1 cellular context compared by ENCODE assay signal in the genomic region with DNA sequence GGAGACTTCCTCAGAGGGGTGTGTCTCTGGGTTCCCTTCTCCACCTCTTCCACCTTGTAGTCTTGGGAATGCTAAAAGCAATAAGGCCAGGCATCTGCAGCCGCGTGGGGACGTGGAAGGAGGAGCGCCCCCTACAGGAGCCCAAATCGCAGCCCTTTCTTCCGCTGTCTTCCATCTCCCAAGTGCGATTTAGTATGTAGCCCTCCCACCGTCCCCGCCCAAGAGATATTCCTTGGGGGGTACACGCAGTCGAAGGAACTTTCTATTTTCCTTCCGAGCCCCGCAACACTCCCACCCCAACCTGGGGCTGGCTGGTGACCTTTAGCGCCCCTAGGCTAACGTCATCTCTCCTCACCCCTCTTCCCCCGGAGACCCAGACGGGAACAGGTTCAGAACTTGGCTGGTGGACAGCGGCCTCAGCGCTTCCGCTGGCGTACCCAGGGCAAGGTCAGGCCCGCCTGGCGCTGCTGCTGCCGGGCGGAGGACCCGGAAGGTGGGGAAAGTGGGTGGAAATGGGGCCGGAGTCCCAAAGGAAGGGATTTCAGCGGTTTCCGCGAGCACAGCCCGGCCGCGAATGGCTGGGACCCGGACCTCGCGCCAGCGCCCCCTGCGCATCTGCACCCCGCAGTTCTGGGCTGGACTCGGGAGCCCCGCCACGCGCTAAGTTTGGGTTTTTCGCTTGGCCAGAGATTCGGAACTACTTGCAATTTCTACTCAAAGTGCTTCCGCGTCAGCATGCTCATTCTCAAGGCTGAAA.
TF ChIP-seq lines count a peak whose summit lies in the region.

No MANE protein-coding gene starts in this region.

TF ChIP-seq in HepG2, 621 proteins besides CTCF, POLR2A, EP300 and RAD21 (continued from another document and continues in another):
- TF ChIP-seq, protein P1, sequence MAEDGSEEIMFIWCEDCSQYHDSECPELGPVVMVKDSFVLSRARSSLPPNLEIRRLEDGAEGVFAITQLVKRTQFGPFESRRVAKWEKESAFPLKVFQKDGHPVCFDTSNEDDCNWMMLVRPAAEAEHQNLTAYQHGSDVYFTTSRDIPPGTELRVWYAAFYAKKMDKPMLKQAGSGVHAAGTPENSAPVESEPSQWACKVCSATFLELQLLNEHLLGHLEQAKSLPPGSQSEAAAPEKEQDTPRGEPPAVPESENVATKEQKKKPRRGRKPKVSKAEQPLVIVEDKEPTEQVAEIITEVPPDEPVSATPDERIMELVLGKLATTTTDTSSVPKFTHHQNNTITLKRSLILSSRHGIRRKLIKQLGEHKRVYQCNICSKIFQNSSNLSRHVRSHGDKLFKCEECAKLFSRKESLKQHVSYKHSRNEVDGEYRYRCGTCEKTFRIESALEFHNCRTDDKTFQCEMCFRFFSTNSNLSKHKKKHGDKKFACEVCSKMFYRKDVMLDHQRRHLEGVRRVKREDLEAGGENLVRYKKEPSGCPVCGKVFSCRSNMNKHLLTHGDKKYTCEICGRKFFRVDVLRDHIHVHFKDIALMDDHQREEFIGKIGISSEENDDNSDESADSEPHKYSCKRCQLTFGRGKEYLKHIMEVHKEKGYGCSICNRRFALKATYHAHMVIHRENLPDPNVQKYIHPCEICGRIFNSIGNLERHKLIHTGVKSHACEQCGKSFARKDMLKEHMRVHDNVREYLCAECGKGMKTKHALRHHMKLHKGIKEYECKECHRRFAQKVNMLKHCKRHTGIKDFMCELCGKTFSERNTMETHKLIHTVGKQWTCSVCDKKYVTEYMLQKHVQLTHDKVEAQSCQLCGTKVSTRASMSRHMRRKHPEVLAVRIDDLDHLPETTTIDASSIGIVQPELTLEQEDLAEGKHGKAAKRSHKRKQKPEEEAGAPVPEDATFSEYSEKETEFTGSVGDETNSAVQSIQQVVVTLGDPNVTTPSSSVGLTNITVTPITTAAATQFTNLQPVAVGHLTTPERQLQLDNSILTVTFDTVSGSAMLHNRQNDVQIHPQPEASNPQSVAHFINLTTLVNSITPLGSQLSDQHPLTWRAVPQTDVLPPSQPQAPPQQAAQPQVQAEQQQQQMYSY (CRISPR knock-in tag; IDR thresholded peaks at IDR 0.05): peak; percentile 66; the same call in 1 of the 2 replicates
- TF ChIP-seq FOSL1 (CRISPR knock-in tag; IDR thresholded peaks at IDR 0.05; ENCODE audit: borderline replicate concordance): peak; percentile 50; the same call in 1 of the 2 replicates
- TF ChIP-seq, protein P2, sequence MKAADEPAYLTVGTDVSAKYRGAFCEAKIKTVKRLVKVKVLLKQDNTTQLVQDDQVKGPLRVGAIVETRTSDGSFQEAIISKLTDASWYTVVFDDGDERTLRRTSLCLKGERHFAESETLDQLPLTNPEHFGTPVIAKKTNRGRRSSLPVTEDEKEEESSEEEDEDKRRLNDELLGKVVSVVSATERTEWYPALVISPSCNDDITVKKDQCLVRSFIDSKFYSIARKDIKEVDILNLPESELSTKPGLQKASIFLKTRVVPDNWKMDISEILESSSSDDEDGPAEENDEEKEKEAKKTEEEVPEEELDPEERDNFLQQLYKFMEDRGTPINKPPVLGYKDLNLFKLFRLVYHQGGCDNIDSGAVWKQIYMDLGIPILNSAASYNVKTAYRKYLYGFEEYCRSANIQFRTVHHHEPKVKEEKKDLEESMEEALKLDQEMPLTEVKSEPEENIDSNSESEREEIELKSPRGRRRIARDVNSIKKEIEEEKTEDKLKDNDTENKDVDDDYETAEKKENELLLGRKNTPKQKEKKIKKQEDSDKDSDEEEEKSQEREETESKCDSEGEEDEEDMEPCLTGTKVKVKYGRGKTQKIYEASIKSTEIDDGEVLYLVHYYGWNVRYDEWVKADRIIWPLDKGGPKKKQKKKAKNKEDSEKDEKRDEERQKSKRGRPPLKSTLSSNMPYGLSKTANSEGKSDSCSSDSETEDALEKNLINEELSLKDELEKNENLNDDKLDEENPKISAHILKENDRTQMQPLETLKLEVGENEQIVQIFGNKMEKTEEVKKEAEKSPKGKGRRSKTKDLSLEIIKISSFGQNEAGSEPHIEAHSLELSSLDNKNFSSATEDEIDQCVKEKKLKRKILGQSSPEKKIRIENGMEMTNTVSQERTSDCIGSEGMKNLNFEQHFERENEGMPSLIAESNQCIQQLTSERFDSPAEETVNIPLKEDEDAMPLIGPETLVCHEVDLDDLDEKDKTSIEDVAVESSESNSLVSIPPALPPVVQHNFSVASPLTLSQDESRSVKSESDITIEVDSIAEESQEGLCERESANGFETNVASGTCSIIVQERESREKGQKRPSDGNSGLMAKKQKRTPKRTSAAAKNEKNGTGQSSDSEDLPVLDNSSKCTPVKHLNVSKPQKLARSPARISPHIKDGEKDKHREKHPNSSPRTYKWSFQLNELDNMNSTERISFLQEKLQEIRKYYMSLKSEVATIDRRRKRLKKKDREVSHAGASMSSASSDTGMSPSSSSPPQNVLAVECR (CRISPR knock-in tag; IDR thresholded peaks at IDR 0.05; ENCODE audit: borderline replicate concordance): peak; percentile 72; the same call in 1 of the 2 replicates
- TF ChIP-seq, protein P3, sequence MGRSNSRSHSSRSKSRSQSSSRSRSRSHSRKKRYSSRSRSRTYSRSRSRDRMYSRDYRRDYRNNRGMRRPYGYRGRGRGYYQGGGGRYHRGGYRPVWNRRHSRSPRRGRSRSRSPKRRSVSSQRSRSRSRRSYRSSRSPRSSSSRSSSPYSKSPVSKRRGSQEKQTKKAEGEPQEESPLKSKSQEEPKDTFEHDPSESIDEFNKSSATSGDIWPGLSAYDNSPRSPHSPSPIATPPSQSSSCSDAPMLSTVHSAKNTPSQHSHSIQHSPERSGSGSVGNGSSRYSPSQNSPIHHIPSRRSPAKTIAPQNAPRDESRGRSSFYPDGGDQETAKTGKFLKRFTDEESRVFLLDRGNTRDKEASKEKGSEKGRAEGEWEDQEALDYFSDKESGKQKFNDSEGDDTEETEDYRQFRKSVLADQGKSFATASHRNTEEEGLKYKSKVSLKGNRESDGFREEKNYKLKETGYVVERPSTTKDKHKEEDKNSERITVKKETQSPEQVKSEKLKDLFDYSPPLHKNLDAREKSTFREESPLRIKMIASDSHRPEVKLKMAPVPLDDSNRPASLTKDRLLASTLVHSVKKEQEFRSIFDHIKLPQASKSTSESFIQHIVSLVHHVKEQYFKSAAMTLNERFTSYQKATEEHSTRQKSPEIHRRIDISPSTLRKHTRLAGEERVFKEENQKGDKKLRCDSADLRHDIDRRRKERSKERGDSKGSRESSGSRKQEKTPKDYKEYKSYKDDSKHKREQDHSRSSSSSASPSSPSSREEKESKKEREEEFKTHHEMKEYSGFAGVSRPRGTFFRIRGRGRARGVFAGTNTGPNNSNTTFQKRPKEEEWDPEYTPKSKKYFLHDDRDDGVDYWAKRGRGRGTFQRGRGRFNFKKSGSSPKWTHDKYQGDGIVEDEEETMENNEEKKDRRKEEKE (IDR thresholded peaks at IDR 0.05): no peak
- TF ChIP-seq ZBTB21 (CRISPR knock-in tag; IDR thresholded peaks at IDR 0.05): 0 out of 2 replicates have a peak, but pooled peaks have one; percentile 45
- TF ChIP-seq, protein P4, sequence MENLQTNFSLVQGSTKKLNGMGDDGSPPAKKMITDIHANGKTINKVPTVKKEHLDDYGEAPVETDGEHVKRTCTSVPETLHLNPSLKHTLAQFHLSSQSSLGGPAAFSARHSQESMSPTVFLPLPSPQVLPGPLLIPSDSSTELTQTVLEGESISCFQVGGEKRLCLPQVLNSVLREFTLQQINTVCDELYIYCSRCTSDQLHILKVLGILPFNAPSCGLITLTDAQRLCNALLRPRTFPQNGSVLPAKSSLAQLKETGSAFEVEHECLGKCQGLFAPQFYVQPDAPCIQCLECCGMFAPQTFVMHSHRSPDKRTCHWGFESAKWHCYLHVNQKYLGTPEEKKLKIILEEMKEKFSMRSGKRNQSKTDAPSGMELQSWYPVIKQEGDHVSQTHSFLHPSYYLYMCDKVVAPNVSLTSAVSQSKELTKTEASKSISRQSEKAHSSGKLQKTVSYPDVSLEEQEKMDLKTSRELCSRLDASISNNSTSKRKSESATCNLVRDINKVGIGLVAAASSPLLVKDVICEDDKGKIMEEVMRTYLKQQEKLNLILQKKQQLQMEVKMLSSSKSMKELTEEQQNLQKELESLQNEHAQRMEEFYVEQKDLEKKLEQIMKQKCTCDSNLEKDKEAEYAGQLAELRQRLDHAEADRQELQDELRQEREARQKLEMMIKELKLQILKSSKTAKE (CRISPR knock-in tag; IDR thresholded peaks at IDR 0.05; ENCODE audit: borderline replicate concordance): 0 out of 2 replicates have a peak, but pooled peaks have one; percentile 44
- peak; percentile 80; the same call in 1 of the 2 replicates for TF ChIP-seq ZNF709 (CRISPR knock-in tag; IDR thresholded peaks at IDR 0.05)
- peak; percentile 70; the same call in 1 of the 2 replicates for TF ChIP-seq ISX (CRISPR knock-in tag; conservative IDR thresholded peaks at IDR 0.05)
- TF ChIP-seq ZNF737 (CRISPR knock-in tag; IDR thresholded peaks at IDR 0.05; ENCODE audit: borderline replicate concordance): no peak
- TF ChIP-seq, protein P5, sequence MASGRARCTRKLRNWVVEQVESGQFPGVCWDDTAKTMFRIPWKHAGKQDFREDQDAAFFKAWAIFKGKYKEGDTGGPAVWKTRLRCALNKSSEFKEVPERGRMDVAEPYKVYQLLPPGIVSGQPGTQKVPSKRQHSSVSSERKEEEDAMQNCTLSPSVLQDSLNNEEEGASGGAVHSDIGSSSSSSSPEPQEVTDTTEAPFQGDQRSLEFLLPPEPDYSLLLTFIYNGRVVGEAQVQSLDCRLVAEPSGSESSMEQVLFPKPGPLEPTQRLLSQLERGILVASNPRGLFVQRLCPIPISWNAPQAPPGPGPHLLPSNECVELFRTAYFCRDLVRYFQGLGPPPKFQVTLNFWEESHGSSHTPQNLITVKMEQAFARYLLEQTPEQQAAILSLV (CRISPR knock-in tag; IDR thresholded peaks at IDR 0.05; ENCODE audit: borderline replicate concordance): peak; percentile 79
- TF ChIP-seq ZEB1 (IDR thresholded peaks at IDR 0.05; ENCODE audit: insufficient replicate concordance, low read depth): no peak
- TF ChIP-seq TEAD2 (CRISPR knock-in tag; IDR thresholded peaks at IDR 0.05): 0 out of 2 replicates have a peak, but pooled peaks have one; percentile 55
- TF ChIP-seq FOXM1 (CRISPR knock-in tag; IDR thresholded peaks at IDR 0.05): 0 out of 2 replicates have a peak, but pooled peaks have one; percentile 69
- TF ChIP-seq, protein P6, sequence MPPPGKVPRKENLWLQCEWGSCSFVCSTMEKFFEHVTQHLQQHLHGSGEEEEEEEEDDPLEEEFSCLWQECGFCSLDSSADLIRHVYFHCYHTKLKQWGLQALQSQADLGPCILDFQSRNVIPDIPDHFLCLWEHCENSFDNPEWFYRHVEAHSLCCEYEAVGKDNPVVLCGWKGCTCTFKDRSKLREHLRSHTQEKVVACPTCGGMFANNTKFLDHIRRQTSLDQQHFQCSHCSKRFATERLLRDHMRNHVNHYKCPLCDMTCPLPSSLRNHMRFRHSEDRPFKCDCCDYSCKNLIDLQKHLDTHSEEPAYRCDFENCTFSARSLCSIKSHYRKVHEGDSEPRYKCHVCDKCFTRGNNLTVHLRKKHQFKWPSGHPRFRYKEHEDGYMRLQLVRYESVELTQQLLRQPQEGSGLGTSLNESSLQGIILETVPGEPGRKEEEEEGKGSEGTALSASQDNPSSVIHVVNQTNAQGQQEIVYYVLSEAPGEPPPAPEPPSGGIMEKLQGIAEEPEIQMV (CRISPR knock-in tag; IDR thresholded peaks at IDR 0.05; ENCODE audit: low read depth): no peak
- TF ChIP-seq KMT2A (CRISPR knock-in tag; IDR thresholded peaks at IDR 0.05): no peak
- TF ChIP-seq, protein P7, sequence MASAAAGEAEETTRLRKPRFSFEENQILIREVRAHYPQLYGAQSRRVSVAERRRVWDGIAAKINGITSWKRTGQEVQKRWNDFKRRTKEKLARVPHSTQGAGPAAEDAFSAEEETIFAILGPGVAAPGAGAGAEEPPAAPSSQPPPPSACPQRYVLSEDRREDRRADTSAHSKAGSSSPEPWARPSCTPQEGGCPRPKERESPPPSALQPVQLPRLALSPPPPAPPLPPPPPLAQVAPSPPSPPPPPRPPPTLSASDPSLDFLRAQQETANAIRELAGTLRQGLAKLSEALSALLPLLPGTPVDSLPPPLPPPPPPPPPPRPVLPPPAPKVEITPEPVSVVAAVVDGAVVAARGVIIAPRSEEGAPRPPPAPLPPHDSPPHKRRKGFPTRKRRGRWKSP (CRISPR knock-in tag; IDR thresholded peaks at IDR 0.05): peak; percentile 55; the same call in 1 of the 2 replicates
- TF ChIP-seq ARHGAP35 (CRISPR knock-in tag; IDR thresholded peaks at IDR 0.05; ENCODE audit: borderline replicate concordance): peak; percentile 63; the same call in 1 of the 2 replicates
- TF ChIP-seq ZNF317 (CRISPR knock-in tag; IDR thresholded peaks at IDR 0.05): 0 out of 2 replicates have a peak, but pooled peaks have one; percentile 56
- no peak for TF ChIP-seq NFIC (IDR thresholded peaks at IDR 0.05; ENCODE audit: low read length)
- TF ChIP-seq, protein P8, sequence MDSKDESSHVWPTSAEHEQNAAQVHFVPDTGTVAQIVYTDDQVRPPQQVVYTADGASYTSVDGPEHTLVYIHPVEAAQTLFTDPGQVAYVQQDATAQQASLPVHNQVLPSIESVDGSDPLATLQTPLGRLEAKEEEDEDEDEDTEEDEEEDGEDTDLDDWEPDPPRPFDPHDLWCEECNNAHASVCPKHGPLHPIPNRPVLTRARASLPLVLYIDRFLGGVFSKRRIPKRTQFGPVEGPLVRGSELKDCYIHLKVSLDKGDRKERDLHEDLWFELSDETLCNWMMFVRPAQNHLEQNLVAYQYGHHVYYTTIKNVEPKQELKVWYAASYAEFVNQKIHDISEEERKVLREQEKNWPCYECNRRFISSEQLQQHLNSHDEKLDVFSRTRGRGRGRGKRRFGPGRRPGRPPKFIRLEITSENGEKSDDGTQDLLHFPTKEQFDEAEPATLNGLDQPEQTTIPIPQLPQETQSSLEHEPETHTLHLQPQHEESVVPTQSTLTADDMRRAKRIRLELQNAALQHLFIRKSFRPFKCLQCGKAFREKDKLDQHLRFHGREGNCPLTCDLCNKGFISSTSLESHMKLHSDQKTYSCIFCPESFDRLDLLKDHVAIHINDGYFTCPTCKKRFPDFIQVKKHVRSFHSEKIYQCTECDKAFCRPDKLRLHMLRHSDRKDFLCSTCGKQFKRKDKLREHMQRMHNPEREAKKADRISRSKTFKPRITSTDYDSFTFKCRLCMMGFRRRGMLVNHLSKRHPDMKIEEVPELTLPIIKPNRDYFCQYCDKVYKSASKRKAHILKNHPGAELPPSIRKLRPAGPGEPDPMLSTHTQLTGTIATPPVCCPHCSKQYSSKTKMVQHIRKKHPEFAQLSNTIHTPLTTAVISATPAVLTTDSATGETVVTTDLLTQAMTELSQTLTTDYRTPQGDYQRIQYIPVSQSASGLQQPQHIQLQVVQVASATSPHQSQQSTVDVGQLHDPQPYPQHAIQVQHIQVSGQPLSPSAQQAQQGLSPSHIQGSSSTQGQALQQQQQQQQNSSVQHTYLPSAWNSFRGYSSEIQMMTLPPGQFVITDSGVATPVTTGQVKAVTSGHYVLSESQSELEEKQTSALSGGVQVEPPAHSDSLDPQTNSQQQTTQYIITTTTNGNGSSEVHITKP (CRISPR knock-in tag; IDR thresholded peaks at IDR 0.05; ENCODE audit: low read depth): no peak
- TF ChIP-seq, protein P9, sequence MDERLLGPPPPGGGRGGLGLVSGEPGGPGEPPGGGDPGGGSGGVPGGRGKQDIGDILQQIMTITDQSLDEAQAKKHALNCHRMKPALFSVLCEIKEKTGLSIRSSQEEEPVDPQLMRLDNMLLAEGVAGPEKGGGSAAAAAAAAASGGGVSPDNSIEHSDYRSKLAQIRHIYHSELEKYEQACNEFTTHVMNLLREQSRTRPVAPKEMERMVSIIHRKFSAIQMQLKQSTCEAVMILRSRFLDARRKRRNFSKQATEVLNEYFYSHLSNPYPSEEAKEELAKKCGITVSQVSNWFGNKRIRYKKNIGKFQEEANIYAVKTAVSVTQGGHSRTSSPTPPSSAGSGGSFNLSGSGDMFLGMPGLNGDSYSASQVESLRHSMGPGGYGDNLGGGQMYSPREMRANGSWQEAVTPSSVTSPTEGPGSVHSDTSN (CRISPR knock-in tag; IDR thresholded peaks at IDR 0.05): no peak
- TF ChIP-seq, protein P10, sequence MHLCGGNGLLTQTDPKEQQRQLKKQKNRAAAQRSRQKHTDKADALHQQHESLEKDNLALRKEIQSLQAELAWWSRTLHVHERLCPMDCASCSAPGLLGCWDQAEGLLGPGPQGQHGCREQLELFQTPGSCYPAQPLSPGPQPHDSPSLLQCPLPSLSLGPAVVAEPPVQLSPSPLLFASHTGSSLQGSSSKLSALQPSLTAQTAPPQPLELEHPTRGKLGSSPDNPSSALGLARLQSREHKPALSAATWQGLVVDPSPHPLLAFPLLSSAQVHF (CRISPR knock-in tag; IDR thresholded peaks at IDR 0.05): 0 out of 2 replicates have a peak, but pooled peaks have one; percentile 74
- TF ChIP-seq ZNF607 (CRISPR knock-in tag; IDR thresholded peaks at IDR 0.05; ENCODE audit: borderline replicate concordance): peak; percentile 94
